ENCODE assay signal across 20 cellular contexts in genomic region chr22:25875461-25875860, GRCh38.
"Had no signal": no experiment of that assay in that cellular context is flagged by ENCODE, and none has a peak within 500 bp of the region (broad histone marks: within the 10 kb centered on the region; RNA-seq: fewer than 3 reads in every experiment).

No MANE protein-coding gene starts in this region.

- H3K9me3 ChIP-seq: lower lobe of right lung, prostate gland, right atrium auricular region, thoracic aorta, tibial nerve, upper lobe of left lung, uterus had no signal

- DNase-seq: dorsolateral prefrontal cortex; effector CD4-positive, alpha-beta T cell; hypothalamus; left ventricle myocardium superior; lower lobe of right lung; naive thymus-derived CD8-positive, alpha-beta T cell; nephron progenitor cell; nucleus accumbens; stimulated activated CD4-positive, alpha-beta T cell treated with anti-CD3 and anti-CD28 coated beads, Interleukin-12 subunit alpha, Interleukin-12 subunit beta, amount 100 ng/mL, for 4 hours; stimulated activated CD4-positive, alpha-beta T cell treated with anti-CD3 and anti-CD28 coated beads, Interleukin-1b, Interleukin-23, amount 100 ng/mL, for 48 hours; stimulated activated CD4-positive, alpha-beta T cell treated with anti-CD3 and anti-CD28 coated beads, Interleukin-4, amount 100 ng/mL, for 1 hour; stimulated activated naive CD8-positive, alpha-beta T cell treated with anti-CD3 and anti-CD28 coated beads, Interleukin-15, Interleukin-2, amounts not matched to agents 100 U/mL and 50 U/mL, for 24 hours; substantia nigra; upper lobe of left lung; uterus had no signal

- H3K4me3 ChIP-seq: dorsolateral prefrontal cortex, lower lobe of right lung, prostate gland, right atrium auricular region, smooth muscle cell, thoracic aorta, tibial nerve, upper lobe of left lung, uterus had no signal

- H3K4me1 ChIP-seq: lower lobe of right lung, prostate gland, right atrium auricular region, tibial nerve, upper lobe of left lung, uterus had no signal

- H3K27ac ChIP-seq: dorsolateral prefrontal cortex, lower lobe of right lung, prostate gland, right atrium auricular region, thoracic aorta, tibial nerve, upper lobe of left lung, uterus had no signal

- H3K27me3 ChIP-seq: right atrium auricular region, tibial nerve, upper lobe of left lung, uterus had no signal

- H3K36me3 ChIP-seq: lower lobe of right lung, prostate gland, tibial nerve, upper lobe of left lung, uterus had no signal

- H3K4me2 ChIP-seq: smooth muscle cell had no signal
